1 cellular context compared by ENCODE assay signal in genomic region chr22:29798801-29799200, GRCh38.
TF ChIP-seq lines count a peak whose summit lies in the region.

No MANE protein-coding gene starts in this region.

TF ChIP-seq in endothelial cell of umbilical vein, 7 proteins besides CTCF, POLR2A, EP300 and RAD21:
- TF ChIP-seq EZH2 (IDR thresholded peaks at IDR 0.05; ENCODE audit: borderline replicate concordance, low read depth, low read length, severe bottlenecking) (no peak), MYC (IDR thresholded peaks at IDR 0.05; ENCODE audit: low read depth, low read length) (no peak), GATA2 (IDR thresholded peaks at IDR 0.05; ENCODE audit: insufficient read depth, insufficient read length, low read depth, low read length) (no peak), MAX (IDR thresholded peaks at IDR 0.05; ENCODE audit: insufficient read depth, insufficient read length) (no peak), POLR2AphosphoS5 (IDR thresholded peaks at IDR 0.05; ENCODE audit: insufficient read depth, low read depth, low read length) (no peak), FOS (IDR thresholded peaks at IDR 0.05; ENCODE audit: borderline replicate concordance, insufficient read depth, low read length) (no peak)
TF ChIP-seq in endothelial cell of umbilical vein: peak in this region for 0.
